8 cellular contexts compared by ENCODE assay signal in genomic region chr22:38181453-38182200, GRCh38. TPM values are rescaled to one million over a fixed set of nuclear protein-coding genes. Genes with fewer than 3 reads are reported as not detected.
DNase-seq lines count a peak whose midpoint lies in the region; ATAC-seq, FAIRE-seq and TF ChIP-seq lines count a peak whose summit lies in the region.

Gene PLA2G6 (minus strand): TSS chr22:38181830. CDS start chr22:38169426, 12,404 bp downstream.

- no peaks in the 10 kb centered on the region for H3K9me3 ChIP-seq in KOPT-K1 (ENCODE audit: insufficient read depth, low read length, poor library complexity, severe bottlenecking)
- no peaks in the 10 kb centered on the region for H3K9me3 ChIP-seq in esophagus muscularis mucosa

- H3K4me1 ChIP-seq in esophagus muscularis mucosa: peaks cover 29 to 46% (median 40%) of the 10 kb centered on the region in 4 donors

- intact Hi-C loops in esophagus muscularis mucosa (cut with DNase I): no loop called here

- no peaks in the 10 kb centered on the region for H3K9me3 Mint-ChIP-seq in activated T-cell treated with anti-CD3 and anti-CD28 coated beads, Interleukin-2, amount 50 U/mL, for 72 hours

- peak within 1 kb of the TSS; percentile 57 to 78 (median 65) for H3K4me3 ChIP-seq in esophagus muscularis mucosa

- TF ChIP-seq POLR2A in esophagus muscularis mucosa (IDR thresholded peaks at IDR 0.05; ENCODE audit: low read depth): peak; percentile 42

- peak within 1 kb of the TSS; percentile 97 for H3K27ac Mint-ChIP-seq in activated T-cell treated with anti-CD3 and anti-CD28 coated beads, Interleukin-2, amount 50 U/mL, for 72 hours

- H3K27me3 ChIP-seq in esophagus muscularis mucosa: no peaks in the 10 kb centered on the region

- H3K27ac ChIP-seq in KOPT-K1 (ENCODE audit: low read depth, low read length, poor library complexity, severe bottlenecking): peak within 1 kb of the TSS; percentile 88
- peak within 1 kb of the TSS; percentile 81 to 90 (median 86) for H3K27ac ChIP-seq in esophagus muscularis mucosa (replicated peaks in 1 of 4)

- peak; percentile 81 for FAIRE-seq in RCC 7860 (lab: Jason Lieb, UNC)

- peak; percentile 76 for DNase-seq in DMS53 treated with DMSO at 0.1 percent for 48 hours (lab: John Stamatoyannopoulos, UW; ENCODE audit: unreplicated experiment)
- peak; percentile 97 for DNase-seq in RCC 7860 (ENCODE audit: low spot score)
- DNase-seq in activated T-cell treated with anti-CD3 and anti-CD28 coated beads, Interleukin-2, amount 50 U/mL, for 72 hours: peak; percentile 99 to 100
- peak; percentile 100 for DNase-seq in esophagus muscularis mucosa (ENCODE audit: extremely low spot score)
- peak; percentile 99 for DNase-seq in myocyte (ENCODE audit: low read depth)
- peak; percentile 97 to 99 for DNase-seq in stimulated activated CD8-positive, alpha-beta memory T cell treated with anti-CD3 and anti-CD28 coated beads, Interleukin-7, amount 100 ng/mL, for 48 hours (ENCODE audit: extremely low read depth in 1 of 2, low read depth in 1 of 2)

- WGBS in esophagus muscularis mucosa: under 1% methylated on average over 22 of the region's 48 CpGs

- peak within 1 kb of the TSS; percentile 95 to 98 for H3K4me3 Mint-ChIP-seq in activated T-cell treated with anti-CD3 and anti-CD28 coated beads, Interleukin-2, amount 50 U/mL, for 72 hours

- TF ChIP-seq CTCF in esophagus muscularis mucosa (IDR thresholded peaks at IDR 0.05): no peak

- H3K27me3 Mint-ChIP-seq in activated T-cell treated with anti-CD3 and anti-CD28 coated beads, Interleukin-2, amount 50 U/mL, for 72 hours (ENCODE audit: low read depth): no peaks in the 10 kb centered on the region

- H3K36me3 ChIP-seq in KOPT-K1 (ENCODE audit: insufficient read depth, low read length) (no peaks in the 10 kb centered on the region), esophagus muscularis mucosa (no peaks in the 10 kb centered on the region)

- H3K4me1 Mint-ChIP-seq in activated T-cell treated with anti-CD3 and anti-CD28 coated beads, Interleukin-2, amount 50 U/mL, for 72 hours (ENCODE audit: low read depth): peaks cover 51% of the 10 kb centered on the region

- no peak for TF ChIP-seq EP300 in esophagus muscularis mucosa (IDR thresholded peaks at IDR 0.05)

- peak; percentile 80 for ATAC-seq in GM21786 (IDR thresholded peaks at IDR 0.05; ENCODE audit: unreplicated experiment)
- ATAC-seq in activated T-cell treated with anti-CD3 and anti-CD28 coated beads, Interleukin-2, amount 50 U/mL, for 72 hours (replicated peaks in 1 of 2): peak; percentile 89

- peaks cover 3 to 4% of the 10 kb centered on the region in 2 donors for H3K36me3 Mint-ChIP-seq in activated T-cell treated with anti-CD3 and anti-CD28 coated beads, Interleukin-2, amount 50 U/mL, for 72 hours (ENCODE audit: insufficient read depth in 2 of 2)

RNA-seq across cellular contexts. Expression of gene PLA2G6, which starts in this region (rescaled TPM):
- total RNA-seq in activated T-cell treated with anti-CD3 and anti-CD28 coated beads, Interleukin-2, amount 50 U/mL, for 72 hours: 100 to 1,000 TPM in 1 of 2 donors, 10 to 100 TPM in 1; 87.5 to 102 TPM
- 10 to 100 TPM; 13.9 to 18.3 (median 15.6) TPM for total RNA-seq in esophagus muscularis mucosa
- total RNA-seq in myocyte: 15.6 and 18.9 TPM in 2 replicates
- polyA plus RNA-seq in myocyte (2012): 14.7 TPM

Comparison
In these comparisons a context has a peak if more than half of its experiments do, and no peak if none do; other contexts are left out.
1. Peak in every context shown above with its lines: DNase-seq, ATAC-seq, H3K4me3 ChIP-seq and H3K27ac ChIP-seq.